9 cellular contexts compared by ENCODE assay signal in genomic region chr5:43066231-43066798, GRCh38. TPM values are rescaled to one million over a fixed set of nuclear protein-coding genes. Genes with fewer than 3 reads are reported as not detected.
DNase-seq lines count a peak whose midpoint lies in the region; ATAC-seq, FAIRE-seq and TF ChIP-seq lines count a peak whose summit lies in the region.
"Had no signal": no experiment of that assay in that cellular context is flagged by ENCODE, and none has a peak within 500 bp of the region (broad histone marks: within the 10 kb centered on the region; RNA-seq: fewer than 3 reads in every experiment).

No MANE protein-coding gene starts in this region.

- POLR2A ChIA-PET in H1 (lab: Charles Lee; ENCODE audit: partially characterized antibody), result interaction anchor here (0.8 to 3.3 kb wide), 11 partner anchors 12 to 417 kb away, joined by 3 to 10 read pairs (median 5); partner anchors contain the start of genes TMEM267 and ZNF131

- H3K23ac ChIP-seq in H1 (ENCODE audit: insufficient read length), result no peak overlapping the region

- no peak overlapping the region for H2BK15ac ChIP-seq in H1 (ENCODE audit: low read length)

- H2BK120ac ChIP-seq in H1 (replicated peaks; ENCODE audit: low read depth, low read length), result peak overlapping the region; percentile 61

- H3K27ac ChIP-seq in H1 (ENCODE audit: low read depth, low read length), result peak overlapping the region; percentile 83

- no peak overlapping the region; the same call in 1 of the 2 replicates for H2BK12ac ChIP-seq in H1 (ENCODE audit: low read depth, low read length)

- TF ChIP-seq CTCF in H1 (IDR thresholded peaks at IDR 0.05; ENCODE audit: control extremely low read depth in 1 of 3, insufficient read depth in 1 of 3, low read depth in 1 of 3, low read length in 3 of 3), result peak in 1 of 3 experiments; percentile 6; a peak in 1 of 4 replicates

- ATAC-seq in HG03108 (IDR thresholded peaks at IDR 0.05; ENCODE audit: unreplicated experiment), result peak; percentile 20

- H2BK5ac ChIP-seq in H1 (ENCODE audit: low read depth, low read length), result peak overlapping the region; percentile 53; the same call in 1 of the 2 replicates

- no peak overlapping the region for H2AK5ac ChIP-seq in H1 (ENCODE audit: low read depth, low read length)

- no peaks in the 10 kb centered on the region for H4K20me1 ChIP-seq in H1 (replicated peaks in 1 of 2; ENCODE audit: control insufficient read depth in 1 of 2, insufficient read depth in 2 of 2, low read length in 2 of 2)

- no peak for FAIRE-seq in H1 (lab: Jason Lieb, UNC)
- FAIRE-seq: G401.6 had no signal

- H3K4me2 ChIP-seq in H1 (ENCODE audit: insufficient read depth in 1 of 2, low read depth in 2 of 2, low read length in 2 of 2), result peak overlapping the region; percentile 86 to 92

- TF ChIP-seq EP300 in H1 (IDR thresholded peaks at IDR 0.05; ENCODE audit: borderline replicate concordance in 1 of 2, low read depth in 2 of 2, low read length in 2 of 2), result no peak

- peaks cover 3 to 7% (median 3%) of the 10 kb centered on the region in 4 experiments for H3K4me1 ChIP-seq in H1 (replicated peaks in 1 of 4; ENCODE audit: control insufficient read depth in 3 of 4, insufficient read depth in 4 of 4, low read length in 3 of 4)

- H3K4me3 ChIP-seq in H1 (ENCODE audit: extremely low read depth in 1 of 4, insufficient read depth in 2 of 4, low read depth in 3 of 4, low read length in 4 of 4), result peak overlapping the region; percentile 79 to 97 (median 84)

- H3K9ac ChIP-seq in H1 (replicated peaks in 1 of 4; ENCODE audit: extremely low read depth in 1 of 4, low read depth in 3 of 4, low read length in 3 of 4), result peak overlapping the region; percentile 90 to 95 (median 94)

- DNase-seq in NK-92 treated with Interleukin-12 subunit alpha and Interleukin-12 subunit beta, amount 100 ng/mL, for 24 hours (lab: John Stamatoyannopoulos, UW), result peak; percentile 78
- DNase-seq in NK-92 (lab: John Stamatoyannopoulos, UW; ENCODE audit: unreplicated experiment) (no peak), NCI-H510A (lab: John Stamatoyannopoulos, UW) (peak; percentile 62), H1 (ENCODE audit: low read depth in 1 of 2, low spot score in 2 of 2) (peak in 1 of 2 experiments; percentile 82), mesenteric fat pad (ENCODE audit: low spot score) (peak; percentile 92)
- peak; percentile 49 to 56 for DNase-seq in activated CD8-positive, alpha-beta memory T cell treated with anti-CD3 and anti-CD28 coated beads for 4 hours (ENCODE audit: low read depth in 2 of 2)
- DNase-seq in stimulated activated CD8-positive, alpha-beta memory T cell treated with anti-CD3 and anti-CD28 coated beads, Interleukin-15, amount 100 ng/mL, for 1 hour (ENCODE audit: low read depth), result peak; percentile 49

- no peak for TF ChIP-seq RAD21 in H1 (IDR thresholded peaks at IDR 0.05 in 1 of 2, conservative IDR thresholded peaks at IDR 0.05 in 1 of 2; ENCODE audit: low read depth in 2 of 2, low read length in 2 of 2)

- H3K56ac ChIP-seq in H1 (replicated peaks; ENCODE audit: insufficient read length, low read depth, low read length), result peak overlapping the region; percentile 83

- H3K4ac ChIP-seq in H1 (replicated peaks; ENCODE audit: insufficient read length, low read depth, low read length), result no peak overlapping the region

- H3K14ac ChIP-seq in H1 (ENCODE audit: insufficient read length), result no peak overlapping the region

- TF ChIP-seq POLR2A in H1 (IDR thresholded peaks at IDR 0.05; ENCODE audit: control extremely low read depth in 1 of 2, low read depth in 2 of 2, low read length in 2 of 2), result peak in 1 of 2 experiments; percentile 69; a peak in 2 of 3 replicates

- peak overlapping the region; percentile 79 for H3K18ac ChIP-seq in H1 (ENCODE audit: extremely low read depth, low read length)

- CTCF ChIA-PET in H1 (lab: Charles Lee; ENCODE audit: partially characterized antibody), result interaction anchor here (1.0 to 4.6 kb wide), 4 partner anchors 18 to 157 kb away, joined by 3 to 17 read pairs (median 6); no protein-coding TSS in a partner anchor

- peaks cover 17% of the 10 kb centered on the region for H3K23me2 ChIP-seq in H1 (ENCODE audit: low read depth, low read length)

- H4K5ac ChIP-seq in H1 (ENCODE audit: insufficient read length, low read depth, low read length), result peak overlapping the region; percentile 81

- peak overlapping the region; percentile 87 for H4K91ac ChIP-seq in H1 (replicated peaks; ENCODE audit: insufficient read length, low read length)

- peak overlapping the region; percentile 91 for H2AFZ ChIP-seq in H1 (ENCODE audit: low read length)

- peaks cover 0 to 3% (median 0%) of the 10 kb centered on the region in 4 experiments; a peak in 1 of 7 replicates for H3K27me3 ChIP-seq in H1 (replicated peaks in 1 of 4; ENCODE audit: control insufficient read depth in 3 of 4, extremely low read depth in 1 of 4, insufficient read depth in 3 of 4, low read length in 3 of 4)

- no peak overlapping the region for H2BK20ac ChIP-seq in H1 (ENCODE audit: low read length)

- WGBS in H1 (ENCODE audit: extremely low coverage in 1 of 2, insufficient coverage in 1 of 2, insufficient read length in 1 of 2, insufficient replicate concordance in 2 of 2, low coverage in 1 of 2, low lambda C conversion rate in 2 of 2, missing lambda C conversion rate in 1 of 2), 2 experiments, result 2% methylated on average over 55 of the region's 57 CpGs; no CpG with 5 or more reads in 1 of the 2 experiments

- no peaks in the 10 kb centered on the region for H3K79me1 ChIP-seq in H1 (ENCODE audit: low read depth, low read length)

- H4K8ac ChIP-seq in H1 (ENCODE audit: extremely low read depth, insufficient read depth, low read length), result peak overlapping the region; percentile 97; the same call in 1 of the 2 replicates

- no peaks in the 10 kb centered on the region for H3K9me3 ChIP-seq in H1 (ENCODE audit: insufficient read depth in 2 of 2, low read depth in 1 of 2, low read length in 1 of 2)

- H3K36me3 ChIP-seq in H1 (ENCODE audit: control insufficient read depth in 2 of 4, insufficient read depth in 4 of 4, low read length in 3 of 4), result peaks cover 0 to 3% (median 0%) of the 10 kb centered on the region in 4 experiments; a peak in 2 of 8 replicates

- H3K79me2 ChIP-seq in H1 (ENCODE audit: control insufficient read depth in 1 of 2, insufficient read depth in 2 of 2, low read length in 2 of 2), result peaks cover 0 to 6% of the 10 kb centered on the region in 2 experiments; a peak in 1 of 4 replicates

TF ChIP-seq in H1, 55 proteins besides CTCF, POLR2A, EP300 and RAD21 (continues in another document):
- TF ChIP-seq NRF1 (IDR thresholded peaks at IDR 0.05; ENCODE audit: low read depth, low read length) (no peak), SIN3A (conservative IDR thresholded peaks at IDR 0.05 in 1 of 2, IDR thresholded peaks at IDR 0.05 in 1 of 2; ENCODE audit: low read depth in 1 of 2, low read length in 2 of 2) (peak in 1 of 2 experiments; percentile 22; a peak in 1 of 4 replicates), YY1 (IDR thresholded peaks at IDR 0.05; ENCODE audit: low read depth, low read length) (peak; percentile 84), EGR1 (IDR thresholded peaks at IDR 0.05; ENCODE audit: borderline replicate concordance, low read depth, low read length) (0 out of 2 replicates have a peak, but pooled peaks have one; percentile 7), CHD2 (IDR thresholded peaks at IDR 0.05; ENCODE audit: low read length) (no peak), MAX (IDR thresholded peaks at IDR 0.05) (no peak), POLR2AphosphoS5 (IDR thresholded peaks at IDR 0.05; ENCODE audit: low read depth, low read length) (peak; percentile 68; the same call in 1 of the 2 replicates), SUZ12 (IDR thresholded peaks at IDR 0.05; ENCODE audit: low read length) (no peak), POU5F1 (IDR thresholded peaks at IDR 0.05; ENCODE audit: low read depth, low read length) (no peak), TAF1 (IDR thresholded peaks at IDR 0.05; ENCODE audit: low read depth, low read length) (peak; percentile 59; the same call in 1 of the 2 replicates), HDAC6 (IDR thresholded peaks at IDR 0.05; ENCODE audit: low read depth, low read length) (no peak), KDM4A (IDR thresholded peaks at IDR 0.05; ENCODE audit: low read depth, low read length, severe bottlenecking) (peak; percentile 51), PHF8 (conservative IDR thresholded peaks at IDR 0.05; ENCODE audit: low read depth, low read length) (peak; percentile 64), RBBP5 (IDR thresholded peaks at IDR 0.05; ENCODE audit: borderline replicate concordance, low read depth, low read length) (peak; percentile 68), ASH2L (IDR thresholded peaks at IDR 0.05; ENCODE audit: low read length) (peak; percentile 91)

RNA-seq across cellular contexts. Expression of gene ANXA2R, which starts 26.2 kb away (rescaled TPM):
- 0.17 and 0.29 TPM in 2 replicates for total RNA-seq in H1 (2021; fragmentation: NEBNext Ultra II Directional; extraction: Animal tissue kit (Norgen Biotek cat#: 25700))
- 0.08 and 0.11 TPM in 2 replicates for polyA plus RNA-seq in H1 (2011; rRNA removed)
- 0.14 TPM for polyA plus RNA-seq in H1 (2011; cell fraction: cytosol; rRNA removed)
- 0.30 TPM for polyA plus RNA-seq in H1 (2011; cell fraction: nucleus; rRNA removed)
- polyA plus RNA-seq in H1 (2012, experiment 1 of 2), result 0.11 TPM in 1 of 4 replicates, not detected in the others
- not detected for polyA plus RNA-seq in H1 (2012, experiment 2 of 2)
- not detected for polyA plus RNA-seq in H1 (2013, experiment 1 of 2)
- 0.04 TPM for polyA plus RNA-seq in H1 (2013, experiment 2 of 2)
- polyA minus RNA-seq in H1 (2011; rRNA and poly(A)+ RNA removed), result 0.56 and 1.2 TPM in 2 replicates
- polyA minus RNA-seq in H1 (2011; cell fraction: cytosol; rRNA and poly(A)+ RNA removed), result not detected
- polyA minus RNA-seq in H1 (2011; cell fraction: nucleus; rRNA and poly(A)+ RNA removed), result 1.2 TPM
- total RNA-seq in mesenteric fat pad, result 2.0 TPM

RNA-seq across cellular contexts. Expression of gene ZNF131, which starts 54.4 kb away (rescaled TPM):
- total RNA-seq in H1 (2021; fragmentation: NEBNext Ultra II Directional; extraction: Animal tissue kit (Norgen Biotek cat#: 25700)), result 34.9 and 36.3 TPM in 2 replicates
- polyA plus RNA-seq in H1 (2011; rRNA removed), result 11.7 and 16.1 TPM in 2 replicates
- 21.2 TPM for polyA plus RNA-seq in H1 (2011; cell fraction: cytosol; rRNA removed)
- 20.4 TPM for polyA plus RNA-seq in H1 (2011; cell fraction: nucleus; rRNA removed)
- 23.4 to 32.6 TPM (median 24.7 TPM) in 4 replicates for polyA plus RNA-seq in H1 (2012, experiment 1 of 2)
- polyA plus RNA-seq in H1 (2012, experiment 2 of 2), result 3.2 TPM
- 42.2 TPM for polyA plus RNA-seq in H1 (2013, experiment 1 of 2)
- 42.9 TPM for polyA plus RNA-seq in H1 (2013, experiment 2 of 2)
- polyA minus RNA-seq in H1 (2011; rRNA and poly(A)+ RNA removed), result 34.1 and 43.9 TPM in 2 replicates
- 28.8 TPM for polyA minus RNA-seq in H1 (2011; cell fraction: cytosol; rRNA and poly(A)+ RNA removed)
- polyA minus RNA-seq in H1 (2011; cell fraction: nucleus; rRNA and poly(A)+ RNA removed), result 65.7 TPM
- total RNA-seq in mesenteric fat pad, result 28.3 TPM
